ENCODE assay signal across 19 cellular contexts in genomic region chr15:61118885-61119284, GRCh38.
DNase-seq lines count a peak whose midpoint lies in the region; ATAC-seq and TF ChIP-seq lines count a peak whose summit lies in the region.
"Had no signal": no experiment of that assay in that cellular context is flagged by ENCODE, and none has a peak within 500 bp of the region (broad histone marks: within the 10 kb centered on the region; RNA-seq: fewer than 3 reads in every experiment).

No MANE protein-coding gene starts in this region.

- H3K4me3 ChIP-seq in breast epithelium (no peak overlapping the region), Panc1 (ENCODE audit: low read depth in 2 of 2, low read length in 2 of 2) (no peak overlapping the region), fibroblast of pulmonary artery (replicated peaks; ENCODE audit: low read depth, low read length) (no peak overlapping the region)
- H3K4me3 ChIP-seq: A549, smooth muscle cell, uterus had no signal

- H3K9me3 Mint-ChIP-seq in MCF 10A (ENCODE audit: unreplicated experiment) (no peaks in the 10 kb centered on the region), type B pancreatic cell (no peaks in the 10 kb centered on the region)
- H3K9me3 Mint-ChIP-seq: activated CD8-positive, alpha-beta T cell treated with anti-CD3 and anti-CD28 coated beads for 36 hours; activated T-helper 17 cell treated with anti-CD3 and anti-CD28 coated beads, Interleukin-2, amount 50 U/mL, for 72 hours had no signal

- no peak overlapping the region for H3K27ac ChIP-seq in breast epithelium
- H3K27ac ChIP-seq in Panc1 (ENCODE audit: low read length) = no peak overlapping the region
- H3K27ac ChIP-seq: A549, neutrophil, uterus had no signal

- H3K27ac Mint-ChIP-seq in MCF 10A (ENCODE audit: low read depth, unreplicated experiment) (no peak overlapping the region), type B pancreatic cell (no peak overlapping the region)
- H3K27ac Mint-ChIP-seq: activated CD8-positive, alpha-beta T cell treated with anti-CD3 and anti-CD28 coated beads for 36 hours; activated T-helper 17 cell treated with anti-CD3 and anti-CD28 coated beads, Interleukin-2, amount 50 U/mL, for 72 hours had no signal

- BruUV-seq in MCF 10A (replicated peaks; lab: Mats Ljungman, UMichigan) = no TSS peak
- no TSS peak for BruUV-seq in Panc1 (replicated peaks; lab: Mats Ljungman, UMichigan)

- H3K4me1 ChIP-seq in breast epithelium = no peaks in the 10 kb centered on the region
- no peaks in the 10 kb centered on the region for H3K4me1 ChIP-seq in Panc1 (ENCODE audit: control insufficient read depth, insufficient read depth, low read length)
- H3K4me1 ChIP-seq: A549, uterus had no signal

- no peak for TF ChIP-seq POLR2A in breast epithelium (IDR thresholded peaks at IDR 0.05)

- H3K4me3 Mint-ChIP-seq in MCF 10A (ENCODE audit: unreplicated experiment) (no peak overlapping the region), type B pancreatic cell (no peak overlapping the region)
- H3K4me3 Mint-ChIP-seq: activated CD8-positive, alpha-beta T cell treated with anti-CD3 and anti-CD28 coated beads for 36 hours; activated T-helper 17 cell treated with anti-CD3 and anti-CD28 coated beads, Interleukin-2, amount 50 U/mL, for 72 hours had no signal

- ATAC-seq in Panc1 (no peak), HG03565 (IDR thresholded peaks at IDR 0.05; ENCODE audit: unreplicated experiment) (no peak)
- ATAC-seq: A549; activated CD8-positive, alpha-beta T cell treated with anti-CD3 and anti-CD28 coated beads for 36 hours; activated T-helper 17 cell treated with anti-CD3 and anti-CD28 coated beads, Interleukin-2, amount 50 U/mL, for 72 hours; stimulated activated naive CD8-positive, alpha-beta T cell treated with anti-CD3 and anti-CD28 coated beads, Interleukin-15, Interleukin-2, amounts not matched to agents 100 U/mL and 50 U/mL, for 24 hours had no signal

- H3K27me3 ChIP-seq in breast epithelium (no peaks in the 10 kb centered on the region), Panc1 (ENCODE audit: control insufficient read depth, insufficient read depth, low read length) (0 out of 2 replicates have a peak, but pooled peaks cover 2% of the 10 kb centered on the region)
- H3K27me3 ChIP-seq: neutrophil, uterus had no signal

- POLR2A ChIA-PET in MCF 10A (lab: Yijun Ruan, JAX) (interaction anchor here (0.6 kb wide), 1 partner anchor 479 kb away, joined by 3 read pairs; no protein-coding TSS in a partner anchor), Panc1 (lab: Charles Lee) (interaction anchor here (0.6 kb wide), 1 partner anchor 9 kb away, joined by 3 read pairs; no protein-coding TSS in a partner anchor)

- DNase-seq in MCF 10A (ENCODE audit: unreplicated experiment) (peak; percentile 5), breast epithelium (ENCODE audit: low spot score in 2 of 2) (no peak), Panc1 (ENCODE audit: low read depth, low spot score) (no peak), fibroblast of pulmonary artery (ENCODE audit: low read depth) (no peak), type B pancreatic cell (ENCODE audit: extremely low spot score, unreplicated experiment) (no peak), ACHN (no peak), NCI-H2227 (lab: John Stamatoyannopoulos, UW; ENCODE audit: unreplicated experiment) (no peak)
- DNase-seq: activated CD8-positive, alpha-beta T cell treated with anti-CD3 and anti-CD28 coated beads for 36 hours; foreskin fibroblast; KG1; NCI-H1436 treated with DMSO at 0.1 percent for 48 hours; NCI-H510A; stimulated activated naive CD8-positive, alpha-beta T cell treated with anti-CD3 and anti-CD28 coated beads, Interleukin-15, Interleukin-2, amounts not matched to agents 100 U/mL and 50 U/mL, for 24 hours; uterus had no signal

- peaks cover 49% of the 10 kb centered on the region for H3K27me3 Mint-ChIP-seq in MCF 10A (ENCODE audit: insufficient read depth, unreplicated experiment)
- no peaks in the 10 kb centered on the region for H3K27me3 Mint-ChIP-seq in type B pancreatic cell

- H3K36me3 ChIP-seq in breast epithelium (no peaks in the 10 kb centered on the region), Panc1 (ENCODE audit: control insufficient read depth, insufficient read depth, low read length) (no peaks in the 10 kb centered on the region; the same call in 1 of the 2 replicates)
- H3K36me3 ChIP-seq: neutrophil, uterus had no signal

- no peaks in the 10 kb centered on the region for H3K4me1 Mint-ChIP-seq in MCF 10A (ENCODE audit: insufficient read depth, unreplicated experiment)
- peaks cover 46% of the 10 kb centered on the region for H3K4me1 Mint-ChIP-seq in type B pancreatic cell (ENCODE audit: unreplicated experiment)
- H3K4me1 Mint-ChIP-seq: activated T-helper 17 cell treated with anti-CD3 and anti-CD28 coated beads, Interleukin-2, amount 50 U/mL, for 72 hours had no signal

- CTCF ChIA-PET in MCF 10A (lab: Yijun Ruan, JAX) (interaction anchor here (0.6 to 0.8 kb wide), 2 partner anchors 31 to 69 kb away, joined by 3 read pairs; no protein-coding TSS in a partner anchor), Panc1 (lab: Charles Lee) (no interaction called here)

- in situ Hi-C loops in Panc1 (cut with HindIII; ENCODE audit: low pct_unique_long_range_greater_than_20kb, low sequenced_read_pairs) (no loop called here), ACHN (cut with HindIII; ENCODE audit: low pct_ligation_motif_present, low pct_unique_long_range_greater_than_20kb, low sequenced_read_pairs) (no loop called here)

- H3K9me3 ChIP-seq in breast epithelium = no peaks in the 10 kb centered on the region
- H3K9me3 ChIP-seq in Panc1 (ENCODE audit: control insufficient read depth, insufficient read depth, low read depth, low read length) = no peaks in the 10 kb centered on the region
- H3K9me3 ChIP-seq: A549, neutrophil, uterus had no signal

- intact Hi-C loops in MCF 10A (cut with micrococcal nuclease) = no loop called here
- intact Hi-C loops in breast epithelium (cut with DNase I; ENCODE audit: low total_unique reads) = no loop called here
- intact Hi-C loops in Panc1 (cut with micrococcal nuclease; ENCODE audit: unreplicated experiment) = no loop called here

- H3K36me3 Mint-ChIP-seq in MCF 10A (ENCODE audit: insufficient read depth, unreplicated experiment) = no peaks in the 10 kb centered on the region
- no peaks in the 10 kb centered on the region for H3K36me3 Mint-ChIP-seq in type B pancreatic cell

- TF ChIP-seq CTCF in MCF 10A (IDR thresholded peaks at IDR 0.05; ENCODE audit: unreplicated experiment) = no peak
- no peak for TF ChIP-seq CTCF in breast epithelium (IDR thresholded peaks at IDR 0.05)
- TF ChIP-seq CTCF in Panc1 (IDR thresholded peaks at IDR 0.05) = peak; percentile 55
- TF ChIP-seq CTCF in fibroblast of pulmonary artery (IDR thresholded peaks at IDR 0.05; ENCODE audit: low read length, missing control alignments) = peak; percentile 12
- peak; percentile 34 for TF ChIP-seq CTCF in type B pancreatic cell (conservative IDR thresholded peaks at IDR 0.05)

Comparison
In these comparisons a context has a peak if more than half of its experiments do, and no peak if none do; other contexts are left out.
1. CTCF ChIP-seq: peak in Panc1 (single experiment), fibroblast of pulmonary artery (single experiment) and type B pancreatic cell (single experiment); none in MCF 10A (single experiment) and breast epithelium (0 of 3).